29 cellular contexts compared by ENCODE assay signal in genomic region chr21:15031790-15032357, GRCh38. TPM values are rescaled to one million over a fixed set of nuclear protein-coding genes. Genes with fewer than 3 reads are reported as not detected.
DNase-seq lines count a peak whose midpoint lies in the region; ATAC-seq and TF ChIP-seq lines count a peak whose summit lies in the region.
"Had no signal": no experiment of that assay in that cellular context is flagged by ENCODE, and none has a peak within 500 bp of the region (broad histone marks: within the 10 kb centered on the region; RNA-seq: fewer than 3 reads in every experiment).

No MANE protein-coding gene starts in this region.

- no peaks in the 10 kb centered on the region for H3K79me1 ChIP-seq in trophoblast cell (ENCODE audit: low read length)

- H3K4ac ChIP-seq in trophoblast cell (ENCODE audit: low read depth, low read length): no peak overlapping the region

- WGBS in trophoblast cell (ENCODE audit: extremely low coverage, insufficient coverage, insufficient read length): no CpG with 5 or more reads among the region's 4 CpGs

- H3K36me3 Mint-ChIP-seq in HFFc6 (ENCODE audit: low read depth): peaks cover 25% of the 10 kb centered on the region

- H2BK5ac ChIP-seq in trophoblast cell (ENCODE audit: low read depth, low read length, poor library complexity): no peak overlapping the region

- H4K8ac ChIP-seq in trophoblast cell (ENCODE audit: low read depth, low read length): no peak overlapping the region

- H3K27ac Mint-ChIP-seq in HFFc6: peak overlapping the region; percentile 78
- H3K27ac Mint-ChIP-seq: mesothelial cell of epicardium, T-helper 17 cell had no signal

- H3K4me2 ChIP-seq in trophoblast cell (ENCODE audit: low read length): no peak overlapping the region
- H3K4me2 ChIP-seq: SK-N-SH had no signal

- no peak overlapping the region for H2AK5ac ChIP-seq in trophoblast cell (ENCODE audit: low read length)

- H3K27me3 Mint-ChIP-seq in HFFc6 (ENCODE audit: insufficient read depth): no peaks in the 10 kb centered on the region; the same call in 1 of the 2 replicates
- H3K27me3 Mint-ChIP-seq: naive B cell, T-helper 17 cell had no signal

- ATAC-seq in GM21367 (IDR thresholded peaks at IDR 0.05; ENCODE audit: unreplicated experiment): no peak
- ATAC-seq: PC-3, T-helper 17 cell had no signal

- H2AFZ ChIP-seq in trophoblast cell (ENCODE audit: insufficient read depth, low read length, poor library complexity): no peak overlapping the region

- no peak overlapping the region for H2BK12ac ChIP-seq in trophoblast cell (ENCODE audit: low read length)

- TF ChIP-seq CTCF in HFFc6 (IDR thresholded peaks at IDR 0.05): no peak
- no peak for TF ChIP-seq CTCF in astrocyte of the spinal cord (IDR thresholded peaks at IDR 0.05; ENCODE audit: low read depth, low read length)

- H3K9ac ChIP-seq in trophoblast cell (ENCODE audit: low read length): no peak overlapping the region
- H3K9ac ChIP-seq: SK-N-SH had no signal

- no peak overlapping the region for H4K12ac ChIP-seq in trophoblast cell (ENCODE audit: low read depth, low read length)

- H3K18ac ChIP-seq in trophoblast cell (ENCODE audit: low read length): no peak overlapping the region

- H3K4me3 Mint-ChIP-seq in HFFc6: no peak overlapping the region
- H3K4me3 Mint-ChIP-seq: H9, mesothelial cell of epicardium, naive B cell, T-helper 17 cell had no signal

- no peak overlapping the region for H4K91ac ChIP-seq in trophoblast cell (ENCODE audit: low read depth, low read length)

- no peak overlapping the region for H3K23ac ChIP-seq in trophoblast cell (ENCODE audit: low read length)

- no peaks in the 10 kb centered on the region for H3K27me3 ChIP-seq in trophoblast cell (ENCODE audit: insufficient read depth, low read length)
- H3K27me3 ChIP-seq: adrenal gland, upper lobe of left lung had no signal

- DNase-seq in EL: peak; percentile 64
- peak; percentile 45 for DNase-seq in HFFc6
- DNase-seq in astrocyte of the spinal cord (ENCODE audit: low read depth, low spot score): peak; percentile 66
- DNase-seq in trophoblast cell: peak; percentile 65 to 74
- DNase-seq in NCI-H1105 (lab: John Stamatoyannopoulos, UW): no peak
- no peak for DNase-seq in stimulated activated naive CD4-positive, alpha-beta T cell treated with Interleukin-2 at 50 U/mL for 16 hours (lab: John Stamatoyannopoulos, UW)
- DNase-seq: activated CD4-positive, alpha-beta T cell treated with anti-CD3 and anti-CD28 coated beads for 1 hour; activated gamma-delta T cell treated with Interleukin-2 at 50 U/mL for 16 hours; activated T-cell treated with anti-CD3 and anti-CD28 coated beads, Interleukin-2, amount 50 U/mL, for 1 hour; adrenal gland; effector CD8-positive, alpha-beta T cell; H9; Kasumi-1; naive B cell; NCI-H1694 treated with DMSO at 0.1 percent for 48 hours; NCI-H2171; NCI-H524 treated with DMSO at 0.1 percent for 48 hours; NK-92 treated with Interleukin-12 subunit alpha and Interleukin-12 subunit beta, amount 100 ng/mL, for 24 hours; occipital lobe; PC-3; SK-N-SH; small intestine; stimulated activated CD4-positive, alpha-beta T cell treated with anti-CD3 and anti-CD28 coated beads, Interleukin-1b, Interleukin-23, amount 100 ng/mL, for 48 hours; stimulated activated CD8-positive, alpha-beta memory T cell treated with anti-CD3 and anti-CD28 coated beads, Interleukin-4, amount 100 ng/mL, for 48 hours; T-helper 17 cell; upper lobe of left lung had no signal

- H3K4me3 ChIP-seq in astrocyte of the spinal cord (ENCODE audit: low read depth, low read length) (no peak overlapping the region), trophoblast cell (ENCODE audit: low read depth, low read length) (no peak overlapping the region)
- H3K4me3 ChIP-seq: adrenal gland, upper lobe of left lung had no signal

- no peaks in the 10 kb centered on the region for H3K4me1 ChIP-seq in trophoblast cell (ENCODE audit: control insufficient read depth in 1 of 2, insufficient read depth in 2 of 2, low read length in 2 of 2)

- H3K36me3 ChIP-seq in trophoblast cell (ENCODE audit: control insufficient read depth in 1 of 2, insufficient read depth in 2 of 2, low read length in 2 of 2): peaks cover 0 to 2% of the 10 kb centered on the region in 2 experiments
- H3K36me3 ChIP-seq: adrenal gland, upper lobe of left lung had no signal

- H3K14ac ChIP-seq in trophoblast cell (ENCODE audit: low read length): no peak overlapping the region

- no peaks in the 10 kb centered on the region for H3K9me3 ChIP-seq in trophoblast cell (ENCODE audit: insufficient read depth, low read depth, low read length)
- H3K9me3 ChIP-seq: adrenal gland, SK-N-SH, upper lobe of left lung had no signal

- peaks cover 69% of the 10 kb centered on the region for H3K4me1 Mint-ChIP-seq in HFFc6 (ENCODE audit: low read depth)

- H3K79me2 ChIP-seq in trophoblast cell (ENCODE audit: control insufficient read depth, insufficient read depth, low read length, poor library complexity): peaks cover 1% of the 10 kb centered on the region

- no peak overlapping the region for H2BK120ac ChIP-seq in trophoblast cell (ENCODE audit: insufficient read depth, low read length, poor library complexity)

- peaks cover 18% of the 10 kb centered on the region for H3K9me3 Mint-ChIP-seq in HFFc6
- H3K9me3 Mint-ChIP-seq: H9, naive B cell had no signal

- no peak overlapping the region for H3K27ac ChIP-seq in trophoblast cell (ENCODE audit: low read depth, low read length)
- H3K27ac ChIP-seq: adrenal gland, C4-2B, upper lobe of left lung had no signal

- in situ Hi-C loops in astrocyte of the spinal cord (cut with HindIII; ENCODE audit: low sequenced_read_pairs): no loop called here

RNA-seq across cellular contexts. Expression of gene NRIP1, which starts 32.9 kb away (rescaled TPM):
- 10 to 100 TPM; 39.1 to 56.6 (median 52.3) TPM for total RNA-seq in HFFc6 (2021; fragmentation: NEBNext Ultra II Directional; extraction: Animal tissue kit (Norgen Biotek cat#: 25700))
- 19.8 and 20.8 TPM in 2 replicates for polyA plus RNA-seq in trophoblast cell (2013)

Comparison
In these comparisons a context has a peak if more than half of its experiments do, and no peak if none do; other contexts are left out.
1. DNase-seq: peak in EL (single experiment), HFFc6 (single experiment), astrocyte of the spinal cord (single experiment) and trophoblast cell (2 of 2); none in NCI-H1105 (single experiment) and stimulated activated naive CD4-positive, alpha-beta T cell treated with Interleukin-2 at 50 U/mL for 16 hours (single experiment).